1 cellular context compared by ENCODE assay signal in the genomic region with DNA sequence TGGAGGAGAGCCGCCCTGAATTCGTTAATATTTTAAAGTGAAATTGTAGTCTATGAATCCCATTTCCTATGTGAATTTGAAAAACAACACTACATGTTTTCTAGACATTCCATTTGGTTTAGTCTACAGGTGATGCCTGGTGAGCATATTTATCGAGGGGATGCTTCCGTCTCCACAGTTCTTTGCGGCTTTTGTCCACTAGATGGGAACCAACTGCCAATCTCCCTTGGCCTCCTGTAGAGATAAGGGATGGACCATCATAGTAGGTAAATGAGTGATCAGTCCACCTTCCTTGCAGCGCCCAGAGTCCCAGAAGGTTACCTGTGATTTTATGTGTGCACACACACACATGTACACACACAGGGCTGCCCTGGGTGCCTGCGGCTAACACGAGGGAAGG.
TF ChIP-seq lines count a peak whose summit lies in the region.

No MANE protein-coding gene starts in this region.

TF ChIP-seq in SK-N-SH, 30 proteins besides CTCF, POLR2A, EP300 and RAD21 (continued from another document):
- TF ChIP-seq CHD2 (IDR thresholded peaks at IDR 0.05; ENCODE audit: low read length, partially characterized antibody) (no peak), SIN3A (IDR thresholded peaks at IDR 0.05; ENCODE audit: borderline replicate concordance, low read depth, low read length) (no peak), JUND (IDR thresholded peaks at IDR 0.05) (no peak), SMC3 (IDR thresholded peaks at IDR 0.05; ENCODE audit: low read depth, low read length) (no peak)
- TF ChIP-seq, protein P1, sequence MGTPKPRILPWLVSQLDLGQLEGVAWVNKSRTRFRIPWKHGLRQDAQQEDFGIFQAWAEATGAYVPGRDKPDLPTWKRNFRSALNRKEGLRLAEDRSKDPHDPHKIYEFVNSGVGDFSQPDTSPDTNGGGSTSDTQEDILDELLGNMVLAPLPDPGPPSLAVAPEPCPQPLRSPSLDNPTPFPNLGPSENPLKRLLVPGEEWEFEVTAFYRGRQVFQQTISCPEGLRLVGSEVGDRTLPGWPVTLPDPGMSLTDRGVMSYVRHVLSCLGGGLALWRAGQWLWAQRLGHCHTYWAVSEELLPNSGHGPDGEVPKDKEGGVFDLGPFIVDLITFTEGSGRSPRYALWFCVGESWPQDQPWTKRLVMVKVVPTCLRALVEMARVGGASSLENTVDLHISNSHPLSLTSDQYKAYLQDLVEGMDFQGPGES (IDR thresholded peaks at IDR 0.05; ENCODE audit: low read depth, low read length): no peak
